In genomic region chr6:52544325-52545022, GRCh38 we compare ENCODE assay signal across 1 cellular context.
TF ChIP-seq lines count a peak whose summit lies in the region.

No MANE protein-coding gene starts in this region.

TF ChIP-seq in HepG2, 621 proteins besides CTCF, POLR2A, EP300 and RAD21 (continued from another document and continues in another):
- TF ChIP-seq, protein P1, sequence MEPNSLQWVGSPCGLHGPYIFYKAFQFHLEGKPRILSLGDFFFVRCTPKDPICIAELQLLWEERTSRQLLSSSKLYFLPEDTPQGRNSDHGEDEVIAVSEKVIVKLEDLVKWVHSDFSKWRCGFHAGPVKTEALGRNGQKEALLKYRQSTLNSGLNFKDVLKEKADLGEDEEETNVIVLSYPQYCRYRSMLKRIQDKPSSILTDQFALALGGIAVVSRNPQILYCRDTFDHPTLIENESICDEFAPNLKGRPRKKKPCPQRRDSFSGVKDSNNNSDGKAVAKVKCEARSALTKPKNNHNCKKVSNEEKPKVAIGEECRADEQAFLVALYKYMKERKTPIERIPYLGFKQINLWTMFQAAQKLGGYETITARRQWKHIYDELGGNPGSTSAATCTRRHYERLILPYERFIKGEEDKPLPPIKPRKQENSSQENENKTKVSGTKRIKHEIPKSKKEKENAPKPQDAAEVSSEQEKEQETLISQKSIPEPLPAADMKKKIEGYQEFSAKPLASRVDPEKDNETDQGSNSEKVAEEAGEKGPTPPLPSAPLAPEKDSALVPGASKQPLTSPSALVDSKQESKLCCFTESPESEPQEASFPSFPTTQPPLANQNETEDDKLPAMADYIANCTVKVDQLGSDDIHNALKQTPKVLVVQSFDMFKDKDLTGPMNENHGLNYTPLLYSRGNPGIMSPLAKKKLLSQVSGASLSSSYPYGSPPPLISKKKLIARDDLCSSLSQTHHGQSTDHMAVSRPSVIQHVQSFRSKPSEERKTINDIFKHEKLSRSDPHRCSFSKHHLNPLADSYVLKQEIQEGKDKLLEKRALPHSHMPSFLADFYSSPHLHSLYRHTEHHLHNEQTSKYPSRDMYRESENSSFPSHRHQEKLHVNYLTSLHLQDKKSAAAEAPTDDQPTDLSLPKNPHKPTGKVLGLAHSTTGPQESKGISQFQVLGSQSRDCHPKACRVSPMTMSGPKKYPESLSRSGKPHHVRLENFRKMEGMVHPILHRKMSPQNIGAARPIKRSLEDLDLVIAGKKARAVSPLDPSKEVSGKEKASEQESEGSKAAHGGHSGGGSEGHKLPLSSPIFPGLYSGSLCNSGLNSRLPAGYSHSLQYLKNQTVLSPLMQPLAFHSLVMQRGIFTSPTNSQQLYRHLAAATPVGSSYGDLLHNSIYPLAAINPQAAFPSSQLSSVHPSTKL (CRISPR knock-in tag; IDR thresholded peaks at IDR 0.05) = peak; percentile 88
- TF ChIP-seq IRF9 (CRISPR knock-in tag; IDR thresholded peaks at IDR 0.05; ENCODE audit: borderline replicate concordance) = 0 out of 2 replicates have a peak, but pooled peaks have one; percentile 48
- no peak for TF ChIP-seq HHEX (CRISPR knock-in tag; IDR thresholded peaks at IDR 0.05)
- TF ChIP-seq, protein P2, sequence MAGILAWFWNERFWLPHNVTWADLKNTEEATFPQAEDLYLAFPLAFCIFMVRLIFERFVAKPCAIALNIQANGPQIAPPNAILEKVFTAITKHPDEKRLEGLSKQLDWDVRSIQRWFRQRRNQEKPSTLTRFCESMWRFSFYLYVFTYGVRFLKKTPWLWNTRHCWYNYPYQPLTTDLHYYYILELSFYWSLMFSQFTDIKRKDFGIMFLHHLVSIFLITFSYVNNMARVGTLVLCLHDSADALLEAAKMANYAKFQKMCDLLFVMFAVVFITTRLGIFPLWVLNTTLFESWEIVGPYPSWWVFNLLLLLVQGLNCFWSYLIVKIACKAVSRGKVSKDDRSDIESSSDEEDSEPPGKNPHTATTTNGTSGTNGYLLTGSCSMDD (CRISPR knock-in tag; IDR thresholded peaks at IDR 0.05) = no peak
- peak; percentile 33 for TF ChIP-seq IKZF4 (CRISPR knock-in tag; IDR thresholded peaks at IDR 0.05; ENCODE audit: borderline replicate concordance, low read depth, not compliant biosample characterization)
- TF ChIP-seq, protein P3, sequence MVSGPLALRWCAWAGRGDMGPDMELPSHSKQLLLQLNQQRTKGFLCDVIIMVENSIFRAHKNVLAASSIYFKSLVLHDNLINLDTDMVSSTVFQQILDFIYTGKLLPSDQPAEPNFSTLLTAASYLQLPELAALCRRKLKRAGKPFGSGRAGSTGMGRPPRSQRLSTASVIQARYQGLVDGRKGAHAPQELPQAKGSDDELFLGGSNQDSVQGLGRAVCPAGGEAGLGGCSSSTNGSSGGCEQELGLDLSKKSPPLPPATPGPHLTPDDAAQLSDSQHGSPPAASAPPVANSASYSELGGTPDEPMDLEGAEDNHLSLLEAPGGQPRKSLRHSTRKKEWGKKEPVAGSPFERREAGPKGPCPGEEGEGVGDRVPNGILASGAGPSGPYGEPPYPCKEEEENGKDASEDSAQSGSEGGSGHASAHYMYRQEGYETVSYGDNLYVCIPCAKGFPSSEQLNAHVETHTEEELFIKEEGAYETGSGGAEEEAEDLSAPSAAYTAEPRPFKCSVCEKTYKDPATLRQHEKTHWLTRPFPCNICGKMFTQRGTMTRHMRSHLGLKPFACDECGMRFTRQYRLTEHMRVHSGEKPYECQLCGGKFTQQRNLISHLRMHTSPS (CRISPR knock-in tag; IDR thresholded peaks at IDR 0.05; ENCODE audit: low read depth) = peak; percentile 1; the same call in 1 of the 2 replicates
- no peak for TF ChIP-seq MNT (IDR thresholded peaks at IDR 0.05)
- no peak; the same call in 1 of the 2 replicates for TF ChIP-seq PATZ1 (CRISPR knock-in tag; IDR thresholded peaks at IDR 0.05)
- TF ChIP-seq ZNF790 (CRISPR knock-in tag; IDR thresholded peaks at IDR 0.05; ENCODE audit: borderline replicate concordance) = no peak
- TF ChIP-seq ZNF766 (CRISPR knock-in tag; IDR thresholded peaks at IDR 0.05; ENCODE audit: borderline replicate concordance) = no peak
- TF ChIP-seq ZNF281 (CRISPR knock-in tag; IDR thresholded peaks at IDR 0.05; ENCODE audit: borderline replicate concordance) = no peak
- TF ChIP-seq ZNF407 (CRISPR knock-in tag; IDR thresholded peaks at IDR 0.05; ENCODE audit: not compliant biosample characterization) = no peak
- TF ChIP-seq RAD51 (IDR thresholded peaks at IDR 0.05; ENCODE audit: borderline replicate concordance) = no peak
- TF ChIP-seq GMEB1 (CRISPR knock-in tag; IDR thresholded peaks at IDR 0.05; ENCODE audit: borderline replicate concordance) = peak; percentile 32; the same call in 1 of the 2 replicates
- TF ChIP-seq, protein P4, sequence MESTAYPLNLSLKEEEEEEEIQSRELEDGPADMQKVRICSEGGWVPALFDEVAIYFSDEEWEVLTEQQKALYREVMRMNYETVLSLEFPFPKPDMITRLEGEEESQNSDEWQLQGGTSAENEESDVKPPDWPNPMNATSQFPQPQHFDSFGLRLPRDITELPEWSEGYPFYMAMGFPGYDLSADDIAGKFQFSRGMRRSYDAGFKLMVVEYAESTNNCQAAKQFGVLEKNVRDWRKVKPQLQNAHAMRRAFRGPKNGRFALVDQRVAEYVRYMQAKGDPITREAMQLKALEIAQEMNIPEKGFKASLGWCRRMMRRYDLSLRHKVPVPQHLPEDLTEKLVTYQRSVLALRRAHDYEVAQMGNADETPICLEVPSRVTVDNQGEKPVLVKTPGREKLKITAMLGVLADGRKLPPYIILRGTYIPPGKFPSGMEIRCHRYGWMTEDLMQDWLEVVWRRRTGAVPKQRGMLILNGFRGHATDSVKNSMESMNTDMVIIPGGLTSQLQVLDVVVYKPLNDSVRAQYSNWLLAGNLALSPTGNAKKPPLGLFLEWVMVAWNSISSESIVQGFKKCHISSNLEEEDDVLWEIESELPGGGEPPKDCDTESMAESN (CRISPR knock-in tag; conservative IDR thresholded peaks at IDR 0.05) = peak; percentile 11; the same call in 1 of the 2 replicates
- TF ChIP-seq ZNF546 (CRISPR knock-in tag; conservative IDR thresholded peaks at IDR 0.05) = no peak
